In the genomic region with DNA sequence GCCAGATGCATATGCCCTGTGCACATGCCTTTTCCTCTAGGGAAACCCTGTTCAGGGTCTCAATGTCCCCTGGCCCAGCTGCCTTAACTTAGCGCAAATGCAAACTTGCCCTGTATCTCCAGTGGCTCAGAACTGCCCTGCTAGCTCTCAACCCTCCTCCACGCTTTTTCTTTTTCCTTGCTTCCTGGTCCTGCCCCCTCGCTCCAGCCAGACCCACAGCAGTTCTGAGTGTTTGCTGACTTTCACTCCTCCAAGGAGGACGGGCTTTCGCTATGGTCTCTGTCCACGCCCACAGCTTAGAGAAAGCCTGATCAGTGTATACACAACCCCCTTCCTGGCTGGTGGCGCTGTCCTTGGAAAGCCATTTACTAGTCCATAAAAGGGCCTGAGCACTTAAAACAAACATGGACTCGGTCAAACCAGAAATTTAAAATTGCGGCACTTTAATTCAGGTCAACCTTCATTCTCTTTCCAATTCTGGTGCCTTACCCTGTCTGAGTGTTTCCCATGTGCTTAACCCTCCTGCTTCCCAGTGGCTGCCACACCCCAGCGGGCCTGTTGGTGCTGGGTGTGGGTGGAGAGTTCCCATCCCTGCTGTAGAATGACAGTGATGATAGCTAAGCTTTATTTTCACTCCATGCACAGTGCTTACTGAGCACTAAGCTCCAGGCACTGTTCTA, we compare ENCODE assay signal across 1 cellular context.
TF ChIP-seq lines count a peak whose summit lies in the region.

No MANE protein-coding gene starts in this region.

TF ChIP-seq in K562, 482 proteins besides CTCF, POLR2A, EP300 and RAD21 (continued from another document and continues in another):
- TF ChIP-seq, protein P1, sequence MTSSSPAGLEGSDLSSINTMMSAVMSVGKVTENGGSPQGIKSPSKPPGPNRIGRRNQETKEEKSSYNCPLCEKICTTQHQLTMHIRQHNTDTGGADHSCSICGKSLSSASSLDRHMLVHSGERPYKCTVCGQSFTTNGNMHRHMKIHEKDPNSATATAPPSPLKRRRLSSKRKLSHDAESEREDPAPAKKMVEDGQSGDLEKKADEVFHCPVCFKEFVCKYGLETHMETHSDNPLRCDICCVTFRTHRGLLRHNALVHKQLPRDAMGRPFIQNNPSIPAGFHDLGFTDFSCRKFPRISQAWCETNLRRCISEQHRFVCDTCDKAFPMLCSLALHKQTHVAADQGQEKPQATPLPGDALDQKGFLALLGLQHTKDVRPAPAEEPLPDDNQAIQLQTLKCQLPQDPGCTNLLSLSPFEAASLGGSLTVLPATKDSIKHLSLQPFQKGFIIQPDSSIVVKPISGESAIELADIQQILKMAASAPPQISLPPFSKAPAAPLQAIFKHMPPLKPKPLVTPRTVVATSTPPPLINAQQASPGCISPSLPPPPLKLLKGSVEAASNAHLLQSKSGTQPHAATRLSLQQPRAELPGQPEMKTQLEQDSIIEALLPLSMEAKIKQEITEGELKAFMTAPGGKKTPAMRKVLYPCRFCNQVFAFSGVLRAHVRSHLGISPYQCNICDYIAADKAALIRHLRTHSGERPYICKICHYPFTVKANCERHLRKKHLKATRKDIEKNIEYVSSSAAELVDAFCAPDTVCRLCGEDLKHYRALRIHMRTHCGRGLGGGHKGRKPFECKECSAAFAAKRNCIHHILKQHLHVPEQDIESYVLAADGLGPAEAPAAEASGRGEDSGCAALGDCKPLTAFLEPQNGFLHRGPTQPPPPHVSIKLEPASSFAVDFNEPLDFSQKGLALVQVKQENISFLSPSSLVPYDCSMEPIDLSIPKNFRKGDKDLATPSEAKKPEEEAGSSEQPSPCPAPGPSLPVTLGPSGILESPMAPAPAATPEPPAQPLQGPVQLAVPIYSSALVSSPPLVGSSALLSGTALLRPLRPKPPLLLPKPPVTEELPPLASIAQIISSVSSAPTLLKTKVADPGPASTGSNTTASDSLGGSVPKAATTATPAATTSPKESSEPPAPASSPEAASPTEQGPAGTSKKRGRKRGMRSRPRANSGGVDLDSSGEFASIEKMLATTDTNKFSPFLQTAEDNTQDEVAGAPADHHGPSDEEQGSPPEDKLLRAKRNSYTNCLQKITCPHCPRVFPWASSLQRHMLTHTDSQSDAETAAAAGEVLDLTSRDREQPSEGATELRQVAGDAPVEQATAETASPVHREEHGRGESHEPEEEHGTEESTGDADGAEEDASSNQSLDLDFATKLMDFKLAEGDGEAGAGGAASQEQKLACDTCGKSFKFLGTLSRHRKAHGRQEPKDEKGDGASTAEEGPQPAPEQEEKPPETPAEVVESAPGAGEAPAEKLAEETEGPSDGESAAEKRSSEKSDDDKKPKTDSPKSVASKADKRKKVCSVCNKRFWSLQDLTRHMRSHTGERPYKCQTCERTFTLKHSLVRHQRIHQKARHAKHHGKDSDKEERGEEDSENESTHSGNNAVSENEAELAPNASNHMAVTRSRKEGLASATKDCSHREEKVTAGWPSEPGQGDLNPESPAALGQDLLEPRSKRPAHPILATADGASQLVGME (CRISPR knock-in tag; IDR thresholded peaks at IDR 0.05), result no peak
- TF ChIP-seq PTBP1 (IDR thresholded peaks at IDR 0.05; ENCODE audit: low read depth, low read length) (no peak), ATF7 (IDR thresholded peaks at IDR 0.05) (no peak; the same call in 1 of the 2 replicates), RBFOX2 (IDR thresholded peaks at IDR 0.05; ENCODE audit: low read depth, low read length) (peak; percentile 46; the same call in 1 of the 2 replicates), CREM (IDR thresholded peaks at IDR 0.05; ENCODE audit: low read depth) (peak; percentile 49; the same call in 1 of the 2 replicates), ZNF717 (CRISPR knock-in tag; IDR thresholded peaks at IDR 0.05) (no peak), FOXK1 (CRISPR knock-in tag; IDR thresholded peaks at IDR 0.05; ENCODE audit: borderline replicate concordance) (no peak), ZNF217 (CRISPR knock-in tag; IDR thresholded peaks at IDR 0.05) (no peak), BRD9 (IDR thresholded peaks at IDR 0.05; ENCODE audit: low read depth, partially characterized antibody) (peak; percentile 86), ARID1B (IDR thresholded peaks at IDR 0.05) (peak; percentile 23; the same call in 1 of the 2 replicates), ZEB2 (IDR thresholded peaks at IDR 0.05) (no peak; the same call in 1 of the 2 replicates), SETDB1 (IDR thresholded peaks at IDR 0.05; ENCODE audit: low read length) (no peak), POU5F1 (IDR thresholded peaks at IDR 0.05; ENCODE audit: borderline replicate concordance, low read depth, low read length, partially characterized antibody) (no peak), ZNF134 (CRISPR knock-in tag; conservative IDR thresholded peaks at IDR 0.05) (no peak), ASH1L (IDR thresholded peaks at IDR 0.05; ENCODE audit: borderline replicate concordance, low read depth, partially characterized antibody) (no peak), RBM17 (IDR thresholded peaks at IDR 0.05; ENCODE audit: borderline replicate concordance, low read depth, low read length) (no peak), CBX2 (IDR thresholded peaks at IDR 0.05; ENCODE audit: insufficient read depth, low read length, poor library complexity, severe bottlenecking) (no peak), MTF1 (CRISPR knock-in tag; IDR thresholded peaks at IDR 0.05; ENCODE audit: borderline replicate concordance) (no peak), ZSCAN29 (IDR thresholded peaks at IDR 0.05) (no peak), TARDBP (IDR thresholded peaks at IDR 0.05) (no peak), EP400 (IDR thresholded peaks at IDR 0.05) (peak; percentile 76), JUNB (CRISPR knock-in tag; conservative IDR thresholded peaks at IDR 0.05) (no peak), ZNF23 (CRISPR knock-in tag; IDR thresholded peaks at IDR 0.05) (no peak), LEF1 (IDR thresholded peaks at IDR 0.05) (peak; percentile 50; the same call in 1 of the 2 replicates), CHD1 (IDR thresholded peaks at IDR 0.05; ENCODE audit: low read length) (no peak), SMAD3 (CRISPR knock-in tag; conservative IDR thresholded peaks at IDR 0.05) (no peak), ZNF175 (CRISPR knock-in tag; IDR thresholded peaks at IDR 0.05; ENCODE audit: low read depth) (peak; percentile 71), NFATC3 (IDR thresholded peaks at IDR 0.05) (no peak), MCM7 (IDR thresholded peaks at IDR 0.05) (no peak), ZNF253 (CRISPR knock-in tag; conservative IDR thresholded peaks at IDR 0.05) (no peak), PURB (CRISPR knock-in tag; IDR thresholded peaks at IDR 0.05; ENCODE audit: low read depth) (no peak), SMARCA5 (IDR thresholded peaks at IDR 0.05) (no peak), ZNF586 (CRISPR knock-in tag; conservative IDR thresholded peaks at IDR 0.05) (no peak), POLR2AphosphoS5 (IDR thresholded peaks at IDR 0.05; ENCODE audit: control insufficient read depth, insufficient read depth, low read depth, low read length) (peak; percentile 39; the same call in 1 of the 2 replicates)
- TF ChIP-seq, protein P2, sequence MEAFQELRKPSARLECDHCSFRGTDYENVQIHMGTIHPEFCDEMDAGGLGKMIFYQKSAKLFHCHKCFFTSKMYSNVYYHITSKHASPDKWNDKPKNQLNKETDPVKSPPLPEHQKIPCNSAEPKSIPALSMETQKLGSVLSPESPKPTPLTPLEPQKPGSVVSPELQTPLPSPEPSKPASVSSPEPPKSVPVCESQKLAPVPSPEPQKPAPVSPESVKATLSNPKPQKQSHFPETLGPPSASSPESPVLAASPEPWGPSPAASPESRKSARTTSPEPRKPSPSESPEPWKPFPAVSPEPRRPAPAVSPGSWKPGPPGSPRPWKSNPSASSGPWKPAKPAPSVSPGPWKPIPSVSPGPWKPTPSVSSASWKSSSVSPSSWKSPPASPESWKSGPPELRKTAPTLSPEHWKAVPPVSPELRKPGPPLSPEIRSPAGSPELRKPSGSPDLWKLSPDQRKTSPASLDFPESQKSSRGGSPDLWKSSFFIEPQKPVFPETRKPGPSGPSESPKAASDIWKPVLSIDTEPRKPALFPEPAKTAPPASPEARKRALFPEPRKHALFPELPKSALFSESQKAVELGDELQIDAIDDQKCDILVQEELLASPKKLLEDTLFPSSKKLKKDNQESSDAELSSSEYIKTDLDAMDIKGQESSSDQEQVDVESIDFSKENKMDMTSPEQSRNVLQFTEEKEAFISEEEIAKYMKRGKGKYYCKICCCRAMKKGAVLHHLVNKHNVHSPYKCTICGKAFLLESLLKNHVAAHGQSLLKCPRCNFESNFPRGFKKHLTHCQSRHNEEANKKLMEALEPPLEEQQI (IDR thresholded peaks at IDR 0.05), result no peak
- TF ChIP-seq, protein P3, sequence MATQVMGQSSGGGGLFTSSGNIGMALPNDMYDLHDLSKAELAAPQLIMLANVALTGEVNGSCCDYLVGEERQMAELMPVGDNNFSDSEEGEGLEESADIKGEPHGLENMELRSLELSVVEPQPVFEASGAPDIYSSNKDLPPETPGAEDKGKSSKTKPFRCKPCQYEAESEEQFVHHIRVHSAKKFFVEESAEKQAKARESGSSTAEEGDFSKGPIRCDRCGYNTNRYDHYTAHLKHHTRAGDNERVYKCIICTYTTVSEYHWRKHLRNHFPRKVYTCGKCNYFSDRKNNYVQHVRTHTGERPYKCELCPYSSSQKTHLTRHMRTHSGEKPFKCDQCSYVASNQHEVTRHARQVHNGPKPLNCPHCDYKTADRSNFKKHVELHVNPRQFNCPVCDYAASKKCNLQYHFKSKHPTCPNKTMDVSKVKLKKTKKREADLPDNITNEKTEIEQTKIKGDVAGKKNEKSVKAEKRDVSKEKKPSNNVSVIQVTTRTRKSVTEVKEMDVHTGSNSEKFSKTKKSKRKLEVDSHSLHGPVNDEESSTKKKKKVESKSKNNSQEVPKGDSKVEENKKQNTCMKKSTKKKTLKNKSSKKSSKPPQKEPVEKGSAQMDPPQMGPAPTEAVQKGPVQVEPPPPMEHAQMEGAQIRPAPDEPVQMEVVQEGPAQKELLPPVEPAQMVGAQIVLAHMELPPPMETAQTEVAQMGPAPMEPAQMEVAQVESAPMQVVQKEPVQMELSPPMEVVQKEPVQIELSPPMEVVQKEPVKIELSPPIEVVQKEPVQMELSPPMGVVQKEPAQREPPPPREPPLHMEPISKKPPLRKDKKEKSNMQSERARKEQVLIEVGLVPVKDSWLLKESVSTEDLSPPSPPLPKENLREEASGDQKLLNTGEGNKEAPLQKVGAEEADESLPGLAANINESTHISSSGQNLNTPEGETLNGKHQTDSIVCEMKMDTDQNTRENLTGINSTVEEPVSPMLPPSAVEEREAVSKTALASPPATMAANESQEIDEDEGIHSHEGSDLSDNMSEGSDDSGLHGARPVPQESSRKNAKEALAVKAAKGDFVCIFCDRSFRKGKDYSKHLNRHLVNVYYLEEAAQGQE (CRISPR knock-in tag; IDR thresholded peaks at IDR 0.05; ENCODE audit: low read depth), result no peak; the same call in 1 of the 2 replicates
- TF ChIP-seq, protein P4, sequence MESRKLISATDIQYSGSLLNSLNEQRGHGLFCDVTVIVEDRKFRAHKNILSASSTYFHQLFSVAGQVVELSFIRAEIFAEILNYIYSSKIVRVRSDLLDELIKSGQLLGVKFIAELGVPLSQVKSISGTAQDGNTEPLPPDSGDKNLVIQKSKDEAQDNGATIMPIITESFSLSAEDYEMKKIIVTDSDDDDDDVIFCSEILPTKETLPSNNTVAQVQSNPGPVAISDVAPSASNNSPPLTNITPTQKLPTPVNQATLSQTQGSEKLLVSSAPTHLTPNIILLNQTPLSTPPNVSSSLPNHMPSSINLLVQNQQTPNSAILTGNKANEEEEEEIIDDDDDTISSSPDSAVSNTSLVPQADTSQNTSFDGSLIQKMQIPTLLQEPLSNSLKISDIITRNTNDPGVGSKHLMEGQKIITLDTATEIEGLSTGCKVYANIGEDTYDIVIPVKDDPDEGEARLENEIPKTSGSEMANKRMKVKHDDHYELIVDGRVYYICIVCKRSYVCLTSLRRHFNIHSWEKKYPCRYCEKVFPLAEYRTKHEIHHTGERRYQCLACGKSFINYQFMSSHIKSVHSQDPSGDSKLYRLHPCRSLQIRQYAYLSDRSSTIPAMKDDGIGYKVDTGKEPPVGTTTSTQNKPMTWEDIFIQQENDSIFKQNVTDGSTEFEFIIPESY (CRISPR knock-in tag; IDR thresholded peaks at IDR 0.05), result no peak
- TF ChIP-seq, protein P5, sequence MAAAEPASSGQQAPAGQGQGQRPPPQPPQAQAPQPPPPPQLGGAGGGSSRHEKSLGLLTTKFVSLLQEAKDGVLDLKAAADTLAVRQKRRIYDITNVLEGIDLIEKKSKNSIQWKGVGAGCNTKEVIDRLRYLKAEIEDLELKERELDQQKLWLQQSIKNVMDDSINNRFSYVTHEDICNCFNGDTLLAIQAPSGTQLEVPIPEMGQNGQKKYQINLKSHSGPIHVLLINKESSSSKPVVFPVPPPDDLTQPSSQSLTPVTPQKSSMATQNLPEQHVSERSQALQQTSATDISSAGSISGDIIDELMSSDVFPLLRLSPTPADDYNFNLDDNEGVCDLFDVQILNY (CRISPR knock-in tag; IDR thresholded peaks at IDR 0.05), result no peak
- TF ChIP-seq, protein P6, sequence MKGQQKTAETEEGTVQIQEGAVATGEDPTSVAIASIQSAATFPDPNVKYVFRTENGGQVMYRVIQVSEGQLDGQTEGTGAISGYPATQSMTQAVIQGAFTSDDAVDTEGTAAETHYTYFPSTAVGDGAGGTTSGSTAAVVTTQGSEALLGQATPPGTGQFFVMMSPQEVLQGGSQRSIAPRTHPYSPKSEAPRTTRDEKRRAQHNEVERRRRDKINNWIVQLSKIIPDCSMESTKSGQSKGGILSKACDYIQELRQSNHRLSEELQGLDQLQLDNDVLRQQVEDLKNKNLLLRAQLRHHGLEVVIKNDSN (CRISPR knock-in tag; IDR thresholded peaks at IDR 0.05), result no peak
- TF ChIP-seq, protein P7, sequence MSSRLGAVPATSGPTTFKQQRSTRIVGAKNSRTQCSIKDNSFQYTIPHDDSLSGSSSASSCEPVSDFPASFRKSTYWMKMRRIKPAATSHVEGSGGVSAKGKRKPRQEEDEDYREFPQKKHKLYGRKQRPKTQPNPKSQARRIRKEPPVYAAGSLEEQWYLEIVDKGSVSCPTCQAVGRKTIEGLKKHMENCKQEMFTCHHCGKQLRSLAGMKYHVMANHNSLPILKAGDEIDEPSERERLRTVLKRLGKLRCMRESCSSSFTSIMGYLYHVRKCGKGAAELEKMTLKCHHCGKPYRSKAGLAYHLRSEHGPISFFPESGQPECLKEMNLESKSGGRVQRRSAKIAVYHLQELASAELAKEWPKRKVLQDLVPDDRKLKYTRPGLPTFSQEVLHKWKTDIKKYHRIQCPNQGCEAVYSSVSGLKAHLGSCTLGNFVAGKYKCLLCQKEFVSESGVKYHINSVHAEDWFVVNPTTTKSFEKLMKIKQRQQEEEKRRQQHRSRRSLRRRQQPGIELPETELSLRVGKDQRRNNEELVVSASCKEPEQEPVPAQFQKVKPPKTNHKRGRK (tag; IDR thresholded peaks at IDR 0.05), result no peak
- TF ChIP-seq, protein P8, sequence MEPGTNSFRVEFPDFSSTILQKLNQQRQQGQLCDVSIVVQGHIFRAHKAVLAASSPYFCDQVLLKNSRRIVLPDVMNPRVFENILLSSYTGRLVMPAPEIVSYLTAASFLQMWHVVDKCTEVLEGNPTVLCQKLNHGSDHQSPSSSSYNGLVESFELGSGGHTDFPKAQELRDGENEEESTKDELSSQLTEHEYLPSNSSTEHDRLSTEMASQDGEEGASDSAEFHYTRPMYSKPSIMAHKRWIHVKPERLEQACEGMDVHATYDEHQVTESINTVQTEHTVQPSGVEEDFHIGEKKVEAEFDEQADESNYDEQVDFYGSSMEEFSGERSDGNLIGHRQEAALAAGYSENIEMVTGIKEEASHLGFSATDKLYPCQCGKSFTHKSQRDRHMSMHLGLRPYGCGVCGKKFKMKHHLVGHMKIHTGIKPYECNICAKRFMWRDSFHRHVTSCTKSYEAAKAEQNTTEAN (CRISPR knock-in tag; IDR thresholded peaks at IDR 0.05), result no peak
